8 cellular contexts compared by ENCODE assay signal in the genomic region with DNA sequence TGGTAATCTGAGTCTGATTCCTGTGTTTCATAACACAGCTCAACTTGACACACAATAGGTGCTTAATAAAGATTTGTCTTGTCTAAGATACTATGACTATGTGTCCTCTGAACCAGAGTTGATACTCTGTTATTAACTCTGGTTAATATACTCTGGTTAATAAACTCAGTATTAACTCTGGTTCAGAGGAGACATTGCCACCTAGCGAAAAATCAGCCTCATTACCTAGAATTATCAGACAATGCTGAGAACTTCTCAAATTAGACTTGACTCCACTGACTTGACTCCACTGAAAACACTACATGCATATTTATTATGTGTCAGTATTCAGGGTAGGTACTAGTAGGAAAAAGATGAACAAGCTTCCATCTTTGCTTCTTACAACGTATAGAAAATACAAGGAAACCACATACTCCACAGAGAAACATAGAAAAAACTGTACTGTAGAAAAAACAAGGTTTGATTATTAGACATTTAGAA.
DNase-seq lines count a peak whose midpoint lies in the region; ATAC-seq, FAIRE-seq and TF ChIP-seq lines count a peak whose summit lies in the region.

No MANE protein-coding gene starts in this region.

- H3K9me3 Mint-ChIP-seq in brain: no peaks in the 10 kb centered on the region

- no peak overlapping the region for H3K4me3 Mint-ChIP-seq in brain

- H3K36me3 Mint-ChIP-seq in brain: peaks cover 5% of the 10 kb centered on the region

- H3K4me3 ChIP-seq in keratinocyte (ENCODE audit: control insufficient read depth in 2 of 3, extremely low read depth in 1 of 3, insufficient read depth in 2 of 3, low read depth in 1 of 3, low read length in 3 of 3): no peak overlapping the region
- H3K4me3 ChIP-seq in upper lobe of left lung: no peak overlapping the region

- H3K27ac Mint-ChIP-seq in brain: no peak overlapping the region

- H3K27me3 ChIP-seq in keratinocyte (ENCODE audit: control insufficient read depth, extremely low read depth, insufficient read depth, low read length) (no peaks in the 10 kb centered on the region), upper lobe of left lung (no peaks in the 10 kb centered on the region)

- H3K79me2 ChIP-seq in keratinocyte (ENCODE audit: control insufficient read depth, insufficient read depth, low read length): no peaks in the 10 kb centered on the region

- no peak overlapping the region for H3K9ac ChIP-seq in keratinocyte (ENCODE audit: control insufficient read depth, extremely low read depth, insufficient read depth, low read length)

- TF ChIP-seq POLR2A in upper lobe of left lung (IDR thresholded peaks at IDR 0.05): no peak

- no peaks in the 10 kb centered on the region for H3K9me3 ChIP-seq in keratinocyte (ENCODE audit: control insufficient read depth, low read depth, low read length)
- no peaks in the 10 kb centered on the region for H3K9me3 ChIP-seq in upper lobe of left lung

- no peak for TF ChIP-seq EP300 in upper lobe of left lung (IDR thresholded peaks at IDR 0.05)

- dilution Hi-C loops in keratinocyte (cut with MboI; ENCODE audit: extremely low pct_ligation_motif_present, low sequenced_read_pairs): no loop called here

- H3K27ac ChIP-seq in keratinocyte (ENCODE audit: control insufficient read depth, insufficient read depth, low read length) (no peak overlapping the region), upper lobe of left lung (no peak overlapping the region)

- DNase-seq in DMS53 treated with DMSO at 0.1 percent for 48 hours (lab: John Stamatoyannopoulos, UW; ENCODE audit: unreplicated experiment) (peak; percentile 55), NCI-H774 (lab: John Stamatoyannopoulos, UW) (peak; percentile 59), keratinocyte (ENCODE audit: low read depth, low spot score) (peak; percentile 1), upper lobe of left lung (no peak)
- DNase-seq in activated CD4-positive, alpha-beta T cell treated with anti-CD3 and anti-CD28 coated beads, Interleukin-2, amount 50 U/mL, for 48 hours: no peak

- H3K36me3 ChIP-seq in keratinocyte (ENCODE audit: control insufficient read depth in 2 of 2, extremely low read depth in 1 of 2, insufficient read depth in 2 of 2, low read length in 2 of 2) (no peaks in the 10 kb centered on the region), upper lobe of left lung (no peaks in the 10 kb centered on the region)

- no peak overlapping the region for H3K4me2 ChIP-seq in keratinocyte (ENCODE audit: control insufficient read depth, extremely low read depth, insufficient read depth, low read depth, low read length)

- WGBS in upper lobe of left lung, 2 donors: 19 to 21% methylated on average over 2 of the region's 2 CpGs

- no peak for FAIRE-seq in keratinocyte (lab: Jason Lieb, UNC)

- ATAC-seq in GM19372 (IDR thresholded peaks at IDR 0.05; ENCODE audit: low read depth, unreplicated experiment): peak; percentile 76
- ATAC-seq in HG03342 (IDR thresholded peaks at IDR 0.05; ENCODE audit: unreplicated experiment): peak; percentile 90
- peak in 1 of 2 donors; percentile 84 for ATAC-seq in upper lobe of left lung (ENCODE audit: low FRiP score in 2 of 2)

- H3K27me3 Mint-ChIP-seq in brain: no peaks in the 10 kb centered on the region

- no peaks in the 10 kb centered on the region for H3K4me1 ChIP-seq in keratinocyte (ENCODE audit: control insufficient read depth, extremely low read depth, insufficient read depth, low read length)
- H3K4me1 ChIP-seq in upper lobe of left lung: no peaks in the 10 kb centered on the region

- peak; percentile 63 to 83 for TF ChIP-seq CTCF in brain (conservative IDR thresholded peaks at IDR 0.05)
- TF ChIP-seq CTCF in keratinocyte (optimal IDR thresholded peaks at IDR 0.05 in 1 of 3, IDR thresholded peaks at IDR 0.05 in 1 of 3, conservative IDR thresholded peaks at IDR 0.05 in 1 of 3; ENCODE audit: extremely low read depth in 1 of 3, insufficient read depth in 2 of 3, low read length in 3 of 3): peak in 2 of 3 experiments; percentile 45 to 61
- TF ChIP-seq CTCF in upper lobe of left lung (IDR thresholded peaks at IDR 0.05): peak in 5 of 6 experiments; percentile 42 to 66 (median 53)

- no peaks in the 10 kb centered on the region for H3K9me1 ChIP-seq in keratinocyte (ENCODE audit: control insufficient read depth, extremely low read depth, insufficient read depth, low read length)

- no peaks in the 10 kb centered on the region for H4K20me1 ChIP-seq in keratinocyte (ENCODE audit: control insufficient read depth, extremely low read depth, insufficient read depth, low read length)

- no peaks in the 10 kb centered on the region for H3K4me1 Mint-ChIP-seq in brain

- H2AFZ ChIP-seq in keratinocyte (ENCODE audit: control insufficient read depth, low read length): no peak overlapping the region

Comparison
In these comparisons a context has a peak if more than half of its experiments do, and no peak if none do; other contexts are left out.
1. DNase-seq: peak in DMS53 treated with DMSO at 0.1 percent for 48 hours (single experiment), NCI-H774 (single experiment) and keratinocyte (single experiment); none in upper lobe of left lung (0 of 2) and activated CD4-positive, alpha-beta T cell treated with anti-CD3 and anti-CD28 coated beads, Interleukin-2, amount 50 U/mL, for 48 hours (0 of 2).
2. Peak in every context shown above with its lines, with median percentiles within 50 percentile points of each other: CTCF ChIP-seq.